ENCODE assay signal across 1 cellular context in genomic region chr22:49962012-49962750, GRCh38.
TF ChIP-seq lines count a peak whose summit lies in the region.

No MANE protein-coding gene starts in this region.

TF ChIP-seq in K562, 482 proteins besides CTCF, POLR2A, EP300 and RAD21 (continued from another document):
- TF ChIP-seq, protein P1, sequence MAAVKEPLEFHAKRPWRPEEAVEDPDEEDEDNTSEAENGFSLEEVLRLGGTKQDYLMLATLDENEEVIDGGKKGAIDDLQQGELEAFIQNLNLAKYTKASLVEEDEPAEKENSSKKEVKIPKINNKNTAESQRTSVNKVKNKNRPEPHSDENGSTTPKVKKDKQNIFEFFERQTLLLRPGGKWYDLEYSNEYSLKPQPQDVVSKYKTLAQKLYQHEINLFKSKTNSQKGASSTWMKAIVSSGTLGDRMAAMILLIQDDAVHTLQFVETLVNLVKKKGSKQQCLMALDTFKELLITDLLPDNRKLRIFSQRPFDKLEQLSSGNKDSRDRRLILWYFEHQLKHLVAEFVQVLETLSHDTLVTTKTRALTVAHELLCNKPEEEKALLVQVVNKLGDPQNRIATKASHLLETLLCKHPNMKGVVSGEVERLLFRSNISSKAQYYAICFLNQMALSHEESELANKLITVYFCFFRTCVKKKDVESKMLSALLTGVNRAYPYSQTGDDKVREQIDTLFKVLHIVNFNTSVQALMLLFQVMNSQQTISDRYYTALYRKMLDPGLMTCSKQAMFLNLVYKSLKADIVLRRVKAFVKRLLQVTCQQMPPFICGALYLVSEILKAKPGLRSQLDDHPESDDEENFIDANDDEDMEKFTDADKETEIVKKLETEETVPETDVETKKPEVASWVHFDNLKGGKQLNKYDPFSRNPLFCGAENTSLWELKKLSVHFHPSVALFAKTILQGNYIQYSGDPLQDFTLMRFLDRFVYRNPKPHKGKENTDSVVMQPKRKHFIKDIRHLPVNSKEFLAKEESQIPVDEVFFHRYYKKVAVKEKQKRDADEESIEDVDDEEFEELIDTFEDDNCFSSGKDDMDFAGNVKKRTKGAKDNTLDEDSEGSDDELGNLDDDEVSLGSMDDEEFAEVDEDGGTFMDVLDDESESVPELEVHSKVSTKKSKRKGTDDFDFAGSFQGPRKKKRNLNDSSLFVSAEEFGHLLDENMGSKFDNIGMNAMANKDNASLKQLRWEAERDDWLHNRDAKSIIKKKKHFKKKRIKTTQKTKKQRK (IDR thresholded peaks at IDR 0.05; ENCODE audit: borderline replicate concordance, low read depth, low read length) = no peak
- TF ChIP-seq HDAC8 (tag; IDR thresholded peaks at IDR 0.05) (no peak), CCAR2 (IDR thresholded peaks at IDR 0.05; ENCODE audit: low read depth, low read length) (no peak), MBD2 (IDR thresholded peaks at IDR 0.05; ENCODE audit: borderline replicate concordance, low read depth) (no peak), CSDE1 (IDR thresholded peaks at IDR 0.05) (no peak), ZNF197 (CRISPR knock-in tag; IDR thresholded peaks at IDR 0.05; ENCODE audit: low read depth) (no peak), CHD1 (IDR thresholded peaks at IDR 0.05; ENCODE audit: low read length) (no peak), NFIC (IDR thresholded peaks at IDR 0.05) (no peak), ZNF274 (IDR thresholded peaks at IDR 0.05; ENCODE audit: borderline replicate concordance, low read depth, low read length) (no peak), SIRT6 (IDR thresholded peaks at IDR 0.05; ENCODE audit: low read depth, low read length) (no peak), STAT5B (CRISPR knock-in tag; IDR thresholded peaks at IDR 0.05) (no peak), ZNF586 (CRISPR knock-in tag; conservative IDR thresholded peaks at IDR 0.05) (no peak), ZBTB9 (CRISPR knock-in tag; IDR thresholded peaks at IDR 0.05) (no peak), POLR2AphosphoS5 (IDR thresholded peaks at IDR 0.05; ENCODE audit: control insufficient read depth, insufficient read depth, low read depth, low read length) (no peak), ZNF639 (CRISPR knock-in tag; conservative IDR thresholded peaks at IDR 0.05 in 1 of 2, IDR thresholded peaks at IDR 0.05 in 1 of 2) (no peak), ZNF263 (CRISPR knock-in tag; IDR thresholded peaks at IDR 0.05; ENCODE audit: borderline replicate concordance) (no peak), ZNF184 (CRISPR knock-in tag; IDR thresholded peaks at IDR 0.05) (no peak), SMARCE1 (IDR thresholded peaks at IDR 0.05) (0 out of 2 replicates have a peak, but pooled peaks have one; percentile 17), MBD1 (CRISPR knock-in tag; IDR thresholded peaks at IDR 0.05) (no peak), HDAC6 (IDR thresholded peaks at IDR 0.05; ENCODE audit: low read depth, low read length) (no peak), ZNF217 (CRISPR knock-in tag; IDR thresholded peaks at IDR 0.05) (no peak), ZNF717 (CRISPR knock-in tag; IDR thresholded peaks at IDR 0.05) (no peak), NFATC3 (IDR thresholded peaks at IDR 0.05) (no peak)
- TF ChIP-seq, protein P2, sequence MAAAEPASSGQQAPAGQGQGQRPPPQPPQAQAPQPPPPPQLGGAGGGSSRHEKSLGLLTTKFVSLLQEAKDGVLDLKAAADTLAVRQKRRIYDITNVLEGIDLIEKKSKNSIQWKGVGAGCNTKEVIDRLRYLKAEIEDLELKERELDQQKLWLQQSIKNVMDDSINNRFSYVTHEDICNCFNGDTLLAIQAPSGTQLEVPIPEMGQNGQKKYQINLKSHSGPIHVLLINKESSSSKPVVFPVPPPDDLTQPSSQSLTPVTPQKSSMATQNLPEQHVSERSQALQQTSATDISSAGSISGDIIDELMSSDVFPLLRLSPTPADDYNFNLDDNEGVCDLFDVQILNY (CRISPR knock-in tag; IDR thresholded peaks at IDR 0.05) = no peak
TF ChIP-seq in K562: peak in this region for 44.
